ENCODE assay signal across 20 cellular contexts in the genomic region with DNA sequence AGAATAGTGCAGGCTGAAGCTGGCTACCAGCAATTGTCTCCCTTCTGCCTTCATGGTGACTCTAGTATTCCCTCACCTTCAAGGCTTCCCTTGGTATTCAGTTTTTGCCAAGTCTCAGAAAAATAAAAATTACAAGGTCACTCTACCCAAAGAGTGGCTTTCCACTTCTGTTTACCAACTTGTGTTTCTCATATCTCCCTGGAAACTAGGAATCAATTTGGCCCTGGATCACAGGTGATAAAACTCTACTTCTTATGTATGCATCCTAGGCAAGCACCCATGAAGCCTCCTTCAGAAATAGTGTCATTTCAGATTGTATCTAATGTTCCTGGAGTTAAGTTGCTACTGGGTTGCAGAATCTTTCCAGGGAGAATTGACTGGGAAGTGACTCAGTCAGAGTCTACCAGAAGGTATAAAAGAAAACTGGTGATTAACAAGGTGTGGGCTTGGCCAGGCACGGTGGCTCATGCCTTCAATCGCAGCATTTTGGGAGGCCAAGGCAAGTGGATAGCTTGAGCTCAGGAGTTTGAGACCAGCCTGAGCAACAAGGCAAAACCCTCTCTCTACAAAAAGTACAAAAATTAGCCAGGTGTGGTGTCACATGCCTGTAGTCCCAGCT. TPM values are rescaled to one million over a fixed set of nuclear protein-coding genes. Genes with fewer than 3 reads are reported as not detected.
DNase-seq lines count a peak whose midpoint lies in the region; ATAC-seq, FAIRE-seq and TF ChIP-seq lines count a peak whose summit lies in the region.
"Had no signal": no experiment of that assay in that cellular context is flagged by ENCODE, and none has a peak within 500 bp of the region (broad histone marks: within the 10 kb centered on the region; RNA-seq: fewer than 3 reads in every experiment).

No MANE protein-coding gene starts in this region.

- POLR2A ChIA-PET in PC-3 (lab: Charles Lee; ENCODE audit: unreplicated experiment), result no interaction called here

- H3K9ac ChIP-seq in PC-3 (ENCODE audit: low read length), result no peak overlapping the region
- H3K9ac ChIP-seq: SK-N-SH had no signal

- no peaks in the 10 kb centered on the region for H3K4me1 ChIP-seq in PC-3 (ENCODE audit: insufficient read depth, low read length)

- H4K20me1 ChIP-seq in PC-3 (ENCODE audit: low read length), result no peaks in the 10 kb centered on the region

- no peak for TF ChIP-seq POLR2A in H54 (IDR thresholded peaks at IDR 0.05; ENCODE audit: low read depth, low read length)

- peak; percentile 89 for ATAC-seq in PC-3
- peak; percentile 40 for ATAC-seq in left colon
- ATAC-seq in stimulated activated memory B cell treated with anti-CD40 and anti-IgM and Interleukin-4, amounts not matched to agents 10 μg/mL and 1 μg/mL and 100 μg/mL, for 72 hours, result no peak
- ATAC-seq in GM18861 (IDR thresholded peaks at IDR 0.05; ENCODE audit: unreplicated experiment), result no peak
- ATAC-seq: HepG2, K562 had no signal

- DNase-seq in H54 (ENCODE audit: insufficient read length, low spot score) (no peak), PC-3 (peak; percentile 45), bronchial epithelial cell (ENCODE audit: low read depth) (peak; percentile 79), left colon (no peak), mucosa of gallbladder (ENCODE audit: low spot score) (no peak)
- DNase-seq: BE2C; CD4-positive, CD25-positive, alpha-beta regulatory T cell; COR-L47; H7; NCI-H1092 treated with DMSO at 0.1 percent for 48 hours; NCI-H146; RPMI8226; SIG-M5; SK-N-SH had no signal

- H3F3A ChIP-seq in PC-3 (ENCODE audit: low read length, unreplicated experiment), result no peaks in the 10 kb centered on the region

- no peak overlapping the region for H3K27ac Mint-ChIP-seq in stimulated activated memory B cell treated with anti-CD40 and anti-IgM and Interleukin-4, amounts not matched to agents 10 μg/mL and 1 μg/mL and 100 μg/mL, for 72 hours
- H3K27ac Mint-ChIP-seq: CD4-positive, CD25-positive, alpha-beta regulatory T cell had no signal

- H3K36me3 Mint-ChIP-seq in stimulated activated memory B cell treated with anti-CD40 and anti-IgM and Interleukin-4, amounts not matched to agents 10 μg/mL and 1 μg/mL and 100 μg/mL, for 72 hours, result no peaks in the 10 kb centered on the region
- H3K36me3 Mint-ChIP-seq: CD4-positive, CD25-positive, alpha-beta regulatory T cell had no signal

- no TSS peak for BruUV-seq in PC-3 (replicated peaks; lab: Mats Ljungman, UMichigan)

- no peaks in the 10 kb centered on the region for H3K9me2 ChIP-seq in PC-3 (replicated peaks; ENCODE audit: low read length)
- H3K9me2 ChIP-seq: SK-N-SH had no signal

- no peak overlapping the region for H3K4me2 ChIP-seq in PC-3 (ENCODE audit: low read length)
- H3K4me2 ChIP-seq: SK-N-SH had no signal

- H3K9me3 Mint-ChIP-seq in stimulated activated memory B cell treated with anti-CD40 and anti-IgM and Interleukin-4, amounts not matched to agents 10 μg/mL and 1 μg/mL and 100 μg/mL, for 72 hours, result no peaks in the 10 kb centered on the region

- H3K9me3 ChIP-seq in PC-3 (ENCODE audit: low read length), result no peaks in the 10 kb centered on the region
- H3K9me3 ChIP-seq: BE2C, SK-N-SH had no signal

- intact Hi-C loops in PC-3 (cut with micrococcal nuclease), result no loop called here
- intact Hi-C loops in left colon (cut with DNase I, micrococcal nuclease), result no loop called here

- peak; percentile 80 for FAIRE-seq in H54 (lab: Jason Lieb, UNC)
- peak; percentile 66 for FAIRE-seq in bronchial epithelial cell (lab: Jason Lieb, UNC)
- FAIRE-seq: G401.6, GM18507, HepG2, K562 had no signal

- no peaks in the 10 kb centered on the region for H3K79me2 ChIP-seq in PC-3 (ENCODE audit: low read length)

- no peaks in the 10 kb centered on the region for H3K27me3 ChIP-seq in PC-3 (ENCODE audit: low read length)
- no peaks in the 10 kb centered on the region for H3K27me3 ChIP-seq in bronchial epithelial cell (ENCODE audit: control insufficient read depth, insufficient read depth, low read length)
- H3K27me3 ChIP-seq: BE2C had no signal

- H3K27me3 Mint-ChIP-seq in stimulated activated memory B cell treated with anti-CD40 and anti-IgM and Interleukin-4, amounts not matched to agents 10 μg/mL and 1 μg/mL and 100 μg/mL, for 72 hours, result no peaks in the 10 kb centered on the region
- H3K27me3 Mint-ChIP-seq: CD4-positive, CD25-positive, alpha-beta regulatory T cell had no signal

- TF ChIP-seq CTCF in PC-3 (conservative IDR thresholded peaks at IDR 0.05; ENCODE audit: low read depth, low read length) (no peak), bronchial epithelial cell (IDR thresholded peaks at IDR 0.05; ENCODE audit: insufficient read depth, low read length, severe bottlenecking) (no peak)

- CTCF ChIA-PET in PC-3 (lab: Charles Lee), result no interaction called here

- no peak overlapping the region for H3K27ac ChIP-seq in PC-3 (ENCODE audit: low read length)

- H2AFZ ChIP-seq in PC-3 (ENCODE audit: low read length), result no peak overlapping the region

- no peak overlapping the region for H3K4me3 Mint-ChIP-seq in stimulated activated memory B cell treated with anti-CD40 and anti-IgM and Interleukin-4, amounts not matched to agents 10 μg/mL and 1 μg/mL and 100 μg/mL, for 72 hours
- H3K4me3 Mint-ChIP-seq: CD4-positive, CD25-positive, alpha-beta regulatory T cell had no signal

- no peak overlapping the region for H3K4me3 ChIP-seq in PC-3 (ENCODE audit: low read length)
- H3K4me3 ChIP-seq in bronchial epithelial cell (ENCODE audit: low read depth, low read length), result no peak overlapping the region
- H3K4me3 ChIP-seq: K562 had no signal

- no peaks in the 10 kb centered on the region for H3K36me3 ChIP-seq in PC-3 (ENCODE audit: low read depth, low read length)
- no peaks in the 10 kb centered on the region for H3K36me3 ChIP-seq in bronchial epithelial cell (ENCODE audit: control insufficient read depth, insufficient read depth, low read length)
- H3K36me3 ChIP-seq: BE2C had no signal

- no peaks in the 10 kb centered on the region for H3K4me1 Mint-ChIP-seq in stimulated activated memory B cell treated with anti-CD40 and anti-IgM and Interleukin-4, amounts not matched to agents 10 μg/mL and 1 μg/mL and 100 μg/mL, for 72 hours

RNA-seq across cellular contexts. Expression of a gene that starts 24.5 kb away (rescaled TPM):
- total RNA-seq in PC-3 (2014; rRNA removed), result 70.1 and 81.4 TPM in 2 replicates
- 20.8 and 37.5 TPM in 2 replicates for total RNA-seq in bronchial epithelial cell
- 10 to 100 TPM; 31.5 to 33.8 TPM for total RNA-seq in left colon
- 25.0 TPM for total RNA-seq in mucosa of gallbladder

Comparison
In these comparisons a context has a peak if more than half of its experiments do, and no peak if none do; other contexts are left out.
1. DNase-seq: peak in PC-3 (single experiment) and bronchial epithelial cell (single experiment); none in H54 (single experiment), left colon (0 of 2) and mucosa of gallbladder (single experiment).
2. ATAC-seq: peak in PC-3 (single experiment) and left colon (single experiment); none in stimulated activated memory B cell treated with anti-CD40 and anti-IgM and Interleukin-4, amounts not matched to agents 10 μg/mL and 1 μg/mL and 100 μg/mL, for 72 hours (single experiment) and GM18861 (single experiment).